In genomic region chrX:42869659-42870476, GRCh38 we compare ENCODE assay signal across 13 cellular contexts.
DNase-seq lines count a peak whose midpoint lies in the region; ATAC-seq and TF ChIP-seq lines count a peak whose summit lies in the region.
"Had no signal": no experiment of that assay in that cellular context is flagged by ENCODE, and none has a peak within 500 bp of the region (broad histone marks: within the 10 kb centered on the region; RNA-seq: fewer than 3 reads in every experiment).

No MANE protein-coding gene starts in this region.

- H3K79me2 ChIP-seq in OCI-LY1 (ENCODE audit: insufficient read depth, low read length) (no peaks in the 10 kb centered on the region), H9 (ENCODE audit: insufficient read depth, low read length) (no peaks in the 10 kb centered on the region)

- H3K4me1 ChIP-seq in OCI-LY1 (ENCODE audit: insufficient read depth, low read length, severe bottlenecking) (peaks cover 20% of the 10 kb centered on the region), mucosa of descending colon (ENCODE audit: low read depth) (no peaks in the 10 kb centered on the region), H9 (ENCODE audit: insufficient read depth, low read length) (no peaks in the 10 kb centered on the region)

- H3K27me3 ChIP-seq in OCI-LY1 (ENCODE audit: insufficient read depth, low read length) (no peaks in the 10 kb centered on the region), H9 (ENCODE audit: insufficient read depth, low read length) (no peaks in the 10 kb centered on the region)

- H4K91ac ChIP-seq in H9 (ENCODE audit: insufficient read length, low read depth, low read length), result no peak overlapping the region

- no peak overlapping the region for H2BK15ac ChIP-seq in H9 (ENCODE audit: low read depth, low read length)

- intact Hi-C loops in mucosa of descending colon (cut with DNase I, micrococcal nuclease), result no loop called here

- H4K8ac ChIP-seq in H9 (replicated peaks; ENCODE audit: insufficient read length, low read depth, low read length), result no peak overlapping the region

- no peak overlapping the region for H3K4me3 ChIP-seq in OCI-LY1 (ENCODE audit: low read depth, low read length, poor library complexity, severe bottlenecking)
- H3K4me3 ChIP-seq in mucosa of descending colon, result no peak overlapping the region
- H3K4me3 ChIP-seq: thoracic aorta had no signal

- H3K79me1 ChIP-seq in H9 (ENCODE audit: insufficient read depth, low read depth, low read length, poor library complexity, severe bottlenecking), result no peaks in the 10 kb centered on the region

- H3K4ac ChIP-seq in H9 (ENCODE audit: low read depth, low read length), result no peak overlapping the region

- H3K4me1 Mint-ChIP-seq in H9, result peaks cover 0 to 8% of the 10 kb centered on the region in 2 experiments; a peak in 2 of 4 replicates

- H3K9me3 ChIP-seq in OCI-LY1 (ENCODE audit: low read length), result no peaks in the 10 kb centered on the region
- no peaks in the 10 kb centered on the region for H3K9me3 ChIP-seq in mucosa of descending colon
- H3K9me3 ChIP-seq in H9 (ENCODE audit: control insufficient read depth, low read depth, low read length), result no peaks in the 10 kb centered on the region
- H3K9me3 ChIP-seq: thoracic aorta had no signal

- H3K27ac ChIP-seq in OCI-LY1 (ENCODE audit: low read depth, low read length, poor library complexity, severe bottlenecking) (peak overlapping the region; percentile 83), H9 (ENCODE audit: insufficient read length, low read depth, low read length) (no peak overlapping the region)
- H3K27ac ChIP-seq: thoracic aorta had no signal

- DNase-seq in mucosa of descending colon, result no peak
- DNase-seq in H9, result no peak
- DNase-seq in activated CD8-positive, alpha-beta memory T cell treated with anti-CD3 and anti-CD28 coated beads, Interleukin-2, amount 50 U/mL, for 4 hours, result no peak
- DNase-seq in left lobe of liver (ENCODE audit: low spot score), result no peak
- DNase-seq: activated naive CD4-positive, alpha-beta T cell treated with anti-CD3 and anti-CD28 coated beads for 36 hours; effector CD4-positive, alpha-beta T cell; naive thymus-derived CD4-positive, alpha-beta T cell had no signal

- H3K36me3 Mint-ChIP-seq in H9 (ENCODE audit: insufficient read depth in 1 of 3, low read depth in 3 of 3), result peaks cover 0 to 6% (median 6%) of the 10 kb centered on the region in 3 experiments; a peak in 3 of 7 replicates
- H3K36me3 Mint-ChIP-seq: CD4-positive, alpha-beta memory T cell; naive thymus-derived CD4-positive, alpha-beta T cell had no signal

- no peak overlapping the region for H3K9ac ChIP-seq in OCI-LY1 (ENCODE audit: low read length)
- H3K9ac ChIP-seq in H9 (ENCODE audit: extremely low read depth, insufficient read length, low read length), result no peak overlapping the region

- H4K20me1 ChIP-seq in OCI-LY1 (ENCODE audit: insufficient read depth, low read length) (no peaks in the 10 kb centered on the region), H9 (ENCODE audit: control insufficient read depth, insufficient read depth, insufficient read length) (no peaks in the 10 kb centered on the region)

- TF ChIP-seq CTCF in OCI-LY1 (IDR thresholded peaks at IDR 0.05; ENCODE audit: low read length) (no peak), mucosa of descending colon (IDR thresholded peaks at IDR 0.05) (no peak), H9 (conservative IDR thresholded peaks at IDR 0.05) (no peak)

- H3K36me3 ChIP-seq in OCI-LY1 (ENCODE audit: insufficient read depth, low read length) (no peaks in the 10 kb centered on the region; the same call in 1 of the 2 replicates), mucosa of descending colon (ENCODE audit: low read depth) (no peaks in the 10 kb centered on the region)
- H3K36me3 ChIP-seq: thoracic aorta had no signal

- no peaks in the 10 kb centered on the region for H3K27me3 Mint-ChIP-seq in H9 (ENCODE audit: low read depth)
- H3K27me3 Mint-ChIP-seq: CD4-positive, alpha-beta memory T cell; naive thymus-derived CD4-positive, alpha-beta T cell had no signal

- no peak overlapping the region for H3K23ac ChIP-seq in H9 (ENCODE audit: insufficient read length, low read depth, low read length)

- H3K27ac Mint-ChIP-seq in H9, result no peak overlapping the region
- H3K27ac Mint-ChIP-seq: activated naive CD4-positive, alpha-beta T cell treated with anti-CD3 and anti-CD28 coated beads for 36 hours had no signal

- no peak overlapping the region for H2AK5ac ChIP-seq in H9 (ENCODE audit: insufficient read length, low read length)

- H2BK20ac ChIP-seq in H9 (ENCODE audit: low read depth, low read length, poor library complexity, severe bottlenecking), result no peak overlapping the region

- no peak overlapping the region for H2BK120ac ChIP-seq in H9 (ENCODE audit: low read depth, low read length, poor library complexity, severe bottlenecking)

- H2BK5ac ChIP-seq in H9 (ENCODE audit: insufficient read length, low read length), result no peak overlapping the region

- peak overlapping the region; percentile 16; the same call in 1 of the 2 replicates for H3K4me2 ChIP-seq in OCI-LY1 (ENCODE audit: low read length)
- no peak overlapping the region for H3K4me2 ChIP-seq in H9 (ENCODE audit: insufficient read depth, insufficient read length, low read length)

- no peaks in the 10 kb centered on the region for H3K23me2 ChIP-seq in H9 (ENCODE audit: insufficient read length, low read depth, low read length, poor library complexity, severe bottlenecking)

- H3K9me2 ChIP-seq in OCI-LY1 (ENCODE audit: low read depth, low read length), result no peaks in the 10 kb centered on the region

- no peak overlapping the region for H3K56ac ChIP-seq in H9 (ENCODE audit: insufficient read length, low read depth, low read length)

- H3K4me3 Mint-ChIP-seq in H9, result no peak overlapping the region
- H3K4me3 Mint-ChIP-seq: activated naive CD4-positive, alpha-beta T cell treated with anti-CD3 and anti-CD28 coated beads for 36 hours; CD4-positive, alpha-beta memory T cell; naive thymus-derived CD4-positive, alpha-beta T cell had no signal

- no peak overlapping the region for H3T11ph ChIP-seq in H9 (ENCODE audit: low read length)

- H2AFZ ChIP-seq in OCI-LY1 (ENCODE audit: low read length) (no peak overlapping the region), H9 (ENCODE audit: low read length) (no peak overlapping the region)

- WGBS in H9 (ENCODE audit: extremely low coverage, insufficient read length, low lambda C conversion rate), result no CpG with 5 or more reads among the region's 4 CpGs

- ATAC-seq in GM18498 (IDR thresholded peaks at IDR 0.05; ENCODE audit: unreplicated experiment) (peak; percentile 89), GM19455 (IDR thresholded peaks at IDR 0.05; ENCODE audit: unreplicated experiment) (peak; percentile 87), HG02970 (IDR thresholded peaks at IDR 0.05; ENCODE audit: low FRiP score, unreplicated experiment) (peak; percentile 90), mucosa of descending colon (no peak), left lobe of liver (no peak)
- ATAC-seq: naive thymus-derived CD4-positive, alpha-beta T cell had no signal

- H3K18ac ChIP-seq in H9 (ENCODE audit: insufficient read length, low read depth, low read length), result no peak overlapping the region

- H4K5ac ChIP-seq in H9 (ENCODE audit: insufficient read length, low read depth, low read length), result no peak overlapping the region

- H3K9me3 Mint-ChIP-seq in H9, result peaks cover 0 to 40% of the 10 kb centered on the region in 2 experiments; a peak in 4 of 5 replicates

- no peak overlapping the region for H2BK12ac ChIP-seq in H9 (ENCODE audit: insufficient read length, low read depth, low read length)

- H3F3A ChIP-seq in OCI-LY1 (ENCODE audit: insufficient read depth, low read length), result no peaks in the 10 kb centered on the region

- no peak overlapping the region for H3K14ac ChIP-seq in H9 (ENCODE audit: insufficient read depth, low read length)

Comparison
In these comparisons a context has a peak if more than half of its experiments do, and no peak if none do; other contexts are left out.
1. ATAC-seq: peak in GM18498 (single experiment), GM19455 (single experiment) and HG02970 (single experiment); none in mucosa of descending colon (single experiment) and left lobe of liver (single experiment).